In genomic region chr17:15733174-15733789, GRCh38 we compare ENCODE assay signal across 4 cellular contexts. TPM values are rescaled to one million over a fixed set of nuclear protein-coding genes. Genes with fewer than 3 reads are reported as not detected.
"Had no signal": no experiment of that assay in that cellular context is flagged by ENCODE, and none has a peak within 500 bp of the region (broad histone marks: within the 10 kb centered on the region; RNA-seq: fewer than 3 reads in every experiment).

No MANE protein-coding gene starts in this region.

RNA-seq across cellular contexts. Expression of gene TBC1D26, which starts 1.2 kb away (rescaled TPM):
- total RNA-seq: M059J, PC-3, SK-MEL-5, T-cell had no signal
